1 cellular context compared by ENCODE assay signal in the genomic region with DNA sequence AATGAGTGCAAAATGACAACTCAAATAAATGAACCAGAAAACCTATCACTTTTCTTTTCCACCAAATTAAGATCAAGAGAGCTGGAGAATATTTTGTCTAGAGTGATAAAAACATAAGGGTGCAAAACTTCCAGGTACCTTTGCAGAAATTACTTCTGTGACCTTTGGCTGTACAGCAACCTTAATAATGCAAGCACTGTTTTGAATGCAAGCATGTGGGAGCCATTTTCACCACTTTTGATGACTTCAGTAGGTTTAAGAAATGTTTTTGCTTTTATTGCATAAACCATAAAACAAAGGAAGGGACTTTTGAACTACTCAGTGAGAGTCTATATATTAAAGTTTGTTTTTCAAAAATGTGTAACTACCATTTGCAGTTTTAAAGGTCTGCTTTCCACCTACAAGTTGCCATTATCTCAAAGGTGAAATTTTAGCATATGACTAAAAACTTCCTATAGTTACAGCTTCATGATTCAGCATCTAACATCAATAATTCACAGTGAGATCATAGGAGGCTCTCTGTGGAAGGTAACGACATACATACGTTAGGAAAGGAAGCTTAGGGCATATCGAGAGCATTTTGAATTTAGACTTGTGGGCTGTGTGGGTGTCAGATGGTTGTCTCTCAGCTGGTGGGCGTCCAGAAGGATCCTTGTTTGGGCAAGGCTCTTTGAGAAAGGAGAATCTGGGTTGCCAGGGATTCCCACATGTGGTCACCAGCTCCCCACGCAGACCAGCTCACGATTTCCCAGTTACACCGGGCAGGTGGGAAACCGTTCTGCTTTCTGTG.
A peak's percentile ranks its signal among the peaks of the same experiment; 100 is the strongest.
TF ChIP-seq lines count a peak whose summit lies in the region.

No MANE protein-coding gene starts in this region.

TF ChIP-seq in HEK293, 187 proteins besides CTCF, POLR2A, EP300 and RAD21 (continued from another document):
- TF ChIP-seq, protein P1, sequence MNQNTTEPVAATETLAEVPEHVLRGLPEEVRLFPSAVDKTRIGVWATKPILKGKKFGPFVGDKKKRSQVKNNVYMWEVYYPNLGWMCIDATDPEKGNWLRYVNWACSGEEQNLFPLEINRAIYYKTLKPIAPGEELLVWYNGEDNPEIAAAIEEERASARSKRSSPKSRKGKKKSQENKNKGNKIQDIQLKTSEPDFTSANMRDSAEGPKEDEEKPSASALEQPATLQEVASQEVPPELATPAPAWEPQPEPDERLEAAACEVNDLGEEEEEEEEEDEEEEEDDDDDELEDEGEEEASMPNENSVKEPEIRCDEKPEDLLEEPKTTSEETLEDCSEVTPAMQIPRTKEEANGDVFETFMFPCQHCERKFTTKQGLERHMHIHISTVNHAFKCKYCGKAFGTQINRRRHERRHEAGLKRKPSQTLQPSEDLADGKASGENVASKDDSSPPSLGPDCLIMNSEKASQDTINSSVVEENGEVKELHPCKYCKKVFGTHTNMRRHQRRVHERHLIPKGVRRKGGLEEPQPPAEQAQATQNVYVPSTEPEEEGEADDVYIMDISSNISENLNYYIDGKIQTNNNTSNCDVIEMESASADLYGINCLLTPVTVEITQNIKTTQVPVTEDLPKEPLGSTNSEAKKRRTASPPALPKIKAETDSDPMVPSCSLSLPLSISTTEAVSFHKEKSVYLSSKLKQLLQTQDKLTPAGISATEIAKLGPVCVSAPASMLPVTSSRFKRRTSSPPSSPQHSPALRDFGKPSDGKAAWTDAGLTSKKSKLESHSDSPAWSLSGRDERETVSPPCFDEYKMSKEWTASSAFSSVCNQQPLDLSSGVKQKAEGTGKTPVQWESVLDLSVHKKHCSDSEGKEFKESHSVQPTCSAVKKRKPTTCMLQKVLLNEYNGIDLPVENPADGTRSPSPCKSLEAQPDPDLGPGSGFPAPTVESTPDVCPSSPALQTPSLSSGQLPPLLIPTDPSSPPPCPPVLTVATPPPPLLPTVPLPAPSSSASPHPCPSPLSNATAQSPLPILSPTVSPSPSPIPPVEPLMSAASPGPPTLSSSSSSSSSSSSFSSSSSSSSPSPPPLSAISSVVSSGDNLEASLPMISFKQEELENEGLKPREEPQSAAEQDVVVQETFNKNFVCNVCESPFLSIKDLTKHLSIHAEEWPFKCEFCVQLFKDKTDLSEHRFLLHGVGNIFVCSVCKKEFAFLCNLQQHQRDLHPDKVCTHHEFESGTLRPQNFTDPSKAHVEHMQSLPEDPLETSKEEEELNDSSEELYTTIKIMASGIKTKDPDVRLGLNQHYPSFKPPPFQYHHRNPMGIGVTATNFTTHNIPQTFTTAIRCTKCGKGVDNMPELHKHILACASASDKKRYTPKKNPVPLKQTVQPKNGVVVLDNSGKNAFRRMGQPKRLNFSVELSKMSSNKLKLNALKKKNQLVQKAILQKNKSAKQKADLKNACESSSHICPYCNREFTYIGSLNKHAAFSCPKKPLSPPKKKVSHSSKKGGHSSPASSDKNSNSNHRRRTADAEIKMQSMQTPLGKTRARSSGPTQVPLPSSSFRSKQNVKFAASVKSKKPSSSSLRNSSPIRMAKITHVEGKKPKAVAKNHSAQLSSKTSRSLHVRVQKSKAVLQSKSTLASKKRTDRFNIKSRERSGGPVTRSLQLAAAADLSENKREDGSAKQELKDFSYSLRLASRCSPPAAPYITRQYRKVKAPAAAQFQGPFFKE (tag by site-specific recombination; IDR thresholded peaks at IDR 0.05; ENCODE audit: borderline replicate concordance) = no peak
- TF ChIP-seq ZNF366 (tag by site-specific recombination; conservative IDR thresholded peaks at IDR 0.05) (peak; percentile 52), ZNF777 (tag by site-specific recombination; IDR thresholded peaks at IDR 0.05; ENCODE audit: borderline replicate concordance) (no peak), ZNF501 (tag by site-specific recombination; IDR thresholded peaks at IDR 0.05) (peak; percentile 51; the same call in 1 of the 2 replicates), ZBTB21 (tag by site-specific recombination; IDR thresholded peaks at IDR 0.05) (peak; percentile 57), ZNF184 (tag by site-specific recombination; IDR thresholded peaks at IDR 0.05) (no peak), ZBTB48 (tag by site-specific recombination; IDR thresholded peaks at IDR 0.05) (peak; percentile 80), ZNF529 (tag by site-specific recombination; IDR thresholded peaks at IDR 0.05; ENCODE audit: insufficient replicate concordance) (no peak), SP2 (tag by site-specific recombination; IDR thresholded peaks at IDR 0.05) (0 out of 2 replicates have a peak, but pooled peaks have one; percentile 12), ZNF112 (tag by site-specific recombination; IDR thresholded peaks at IDR 0.05) (no peak), SCRT1 (tag by site-specific recombination; IDR thresholded peaks at IDR 0.05; ENCODE audit: borderline replicate concordance) (no peak), ZNF629 (tag by site-specific recombination; IDR thresholded peaks at IDR 0.05) (peak; percentile 92), YY1 (tag by site-specific recombination; IDR thresholded peaks at IDR 0.05) (no peak), ZFHX2 (tag by site-specific recombination; conservative IDR thresholded peaks at IDR 0.05) (peak; percentile 98), ZNF488 (tag by site-specific recombination; IDR thresholded peaks at IDR 0.05) (no peak), ZFP37 (tag by site-specific recombination; IDR thresholded peaks at IDR 0.05) (0 out of 2 replicates have a peak, but pooled peaks have one; percentile 21), ZNF24 (tag by site-specific recombination; IDR thresholded peaks at IDR 0.05) (0 out of 2 replicates have a peak, but pooled peaks have one; percentile 59), ZNF626 (tag by site-specific recombination; IDR thresholded peaks at IDR 0.05) (no peak), ZIC2 (tag by site-specific recombination; IDR thresholded peaks at IDR 0.05) (0 out of 2 replicates have a peak, but pooled peaks have one; percentile 17), KLF10 (tag by site-specific recombination; IDR thresholded peaks at IDR 0.05) (no peak), ZNF223 (tag by site-specific recombination; IDR thresholded peaks at IDR 0.05) (no peak), PRDM1 (tag by site-specific recombination; IDR thresholded peaks at IDR 0.05) (peak; percentile 7; the same call in 1 of the 2 replicates)
TF ChIP-seq in HEK293: peak in this region for 15.
